In genomic region chr2:173720310-173720709, GRCh38 we compare ENCODE assay signal across 16 cellular contexts.
A peak's percentile ranks its signal among the peaks of the same experiment; 100 is the strongest.
DNase-seq lines count a peak whose midpoint lies in the region; ATAC-seq and TF ChIP-seq lines count a peak whose summit lies in the region.
"Had no signal": no experiment of that assay in that cellular context is flagged by ENCODE, and none has a peak within 500 bp of the region (broad histone marks: within the 10 kb centered on the region; RNA-seq: fewer than 3 reads in every experiment).

No MANE protein-coding gene starts in this region.

- H3K9me3 ChIP-seq in SK-N-SH: no peaks in the 10 kb centered on the region
- H3K9me3 ChIP-seq in osteoblast (ENCODE audit: low read depth, low read length): no peaks in the 10 kb centered on the region
- no peaks in the 10 kb centered on the region for H3K9me3 ChIP-seq in upper lobe of right lung
- H3K9me3 ChIP-seq: SJSA1 had no signal

- CTCF ChIA-PET in SK-N-SH (lab: Yijun Ruan, JAX): no interaction called here

- DNase-seq in SK-N-SH (no peak), RKO (ENCODE audit: low spot score) (peak; percentile 45), fibroblast of gingiva (ENCODE audit: low read depth) (peak; percentile 32), osteoblast (ENCODE audit: insufficient read length, low spot score, missing footprints) (peak; percentile 30), upper lobe of right lung (no peak), activated gamma-delta T cell (lab: John Stamatoyannopoulos, UW) (no peak)
- DNase-seq in activated naive CD4-positive, alpha-beta T cell (lab: John Stamatoyannopoulos, UW): no peak
- DNase-seq: activated CD8-positive, alpha-beta T cell treated with anti-CD3 and anti-CD28 coated beads for 36 hours; hypothalamus; KG1; left cardiac atrium; NCI-H1436 treated with DMSO at 0.1 percent for 48 hours; NCI-H345; stimulated activated naive CD8-positive, alpha-beta T cell treated with anti-CD3 and anti-CD28 coated beads, Interleukin-15, Interleukin-2, amounts not matched to agents 100 U/mL and 50 U/mL, for 24 hours had no signal

- no peak overlapping the region for H3K4me3 ChIP-seq in SK-N-SH (ENCODE audit: low read depth in 2 of 2, low read length in 1 of 2)
- H3K4me3 ChIP-seq in osteoblast (ENCODE audit: insufficient read depth, low read length): no peak overlapping the region
- no peak overlapping the region for H3K4me3 ChIP-seq in upper lobe of right lung
- H3K4me3 ChIP-seq: SJSA1 had no signal

- TF ChIP-seq CTCF in SK-N-SH (IDR thresholded peaks at IDR 0.05) (no peak), osteoblast (IDR thresholded peaks at IDR 0.05; ENCODE audit: extremely low read depth, low read depth, low read length) (peak; percentile 19), upper lobe of right lung (IDR thresholded peaks at IDR 0.05) (no peak)

- ATAC-seq in SK-N-SH treated with all-trans-retinoic acid at 6 μM for 48 hours (0 out of 3 replicates have a peak, but pooled peaks have one; percentile 30), upper lobe of right lung (no peak)
- ATAC-seq: activated CD8-positive, alpha-beta T cell treated with anti-CD3 and anti-CD28 coated beads for 36 hours; stimulated activated naive CD8-positive, alpha-beta T cell treated with anti-CD3 and anti-CD28 coated beads, Interleukin-15, Interleukin-2, amounts not matched to agents 100 U/mL and 50 U/mL, for 24 hours had no signal

- intact Hi-C loops in upper lobe of right lung (cut with DNase I): no loop called here

- TF ChIP-seq EP300 in SK-N-SH (IDR thresholded peaks at IDR 0.05; ENCODE audit: borderline replicate concordance in 1 of 2, low read depth in 1 of 2, low read length in 1 of 2): no peak

- H3K4me2 ChIP-seq in SK-N-SH: no peak overlapping the region
- H3K4me2 ChIP-seq in osteoblast (ENCODE audit: insufficient read depth, low read length): no peak overlapping the region

- POLR2A ChIA-PET in SK-N-SH (lab: Yijun Ruan, JAX): no interaction called here

- H3K79me2 ChIP-seq in SK-N-SH (ENCODE audit: insufficient read depth): no peaks in the 10 kb centered on the region
- no peaks in the 10 kb centered on the region for H3K79me2 ChIP-seq in osteoblast (ENCODE audit: insufficient read depth, low read length)

- H3K27me3 ChIP-seq in SK-N-SH (ENCODE audit: insufficient read depth) (no peaks in the 10 kb centered on the region; the same call in 1 of the 2 replicates), osteoblast (ENCODE audit: insufficient read depth, low read length) (peaks cover 11% of the 10 kb centered on the region), upper lobe of right lung (no peaks in the 10 kb centered on the region)

- H3F3A ChIP-seq in SK-N-SH (replicated peaks; ENCODE audit: insufficient read depth): no peaks in the 10 kb centered on the region

- H4K20me1 ChIP-seq in SK-N-SH (ENCODE audit: insufficient read depth): no peaks in the 10 kb centered on the region
- no peaks in the 10 kb centered on the region for H4K20me1 ChIP-seq in osteoblast (ENCODE audit: insufficient read depth, low read length)

- WGBS in SK-N-SH (ENCODE audit: low lambda C conversion rate): 67% methylated on average over 1 of the region's 1 CpG

- no peak overlapping the region for H3K9ac ChIP-seq in SK-N-SH

- no peak for TF ChIP-seq RAD21 in SK-N-SH (IDR thresholded peaks at IDR 0.05; ENCODE audit: low read length)

- no peaks in the 10 kb centered on the region; a peak in 1 of 4 replicates for H3K4me1 ChIP-seq in SK-N-SH (ENCODE audit: control insufficient read depth in 1 of 2, insufficient read depth in 2 of 2, low read depth in 1 of 2, low read length in 1 of 2)
- no peaks in the 10 kb centered on the region for H3K4me1 ChIP-seq in osteoblast (ENCODE audit: insufficient read depth, low read length)
- no peaks in the 10 kb centered on the region for H3K4me1 ChIP-seq in upper lobe of right lung
- H3K4me1 ChIP-seq: SJSA1 had no signal

- H2AFZ ChIP-seq in SK-N-SH (ENCODE audit: low read depth): no peak overlapping the region
- no peak overlapping the region for H2AFZ ChIP-seq in osteoblast (ENCODE audit: low read length)

- H3K27ac ChIP-seq in SK-N-SH (ENCODE audit: low read depth in 2 of 2, low read length in 1 of 2) (no peak overlapping the region), osteoblast (ENCODE audit: low read depth, low read length) (no peak overlapping the region), upper lobe of right lung (no peak overlapping the region)
- H3K27ac ChIP-seq: SJSA1 had no signal

- H3K36me3 ChIP-seq in SK-N-SH (replicated peaks in 1 of 2; ENCODE audit: control insufficient read depth in 1 of 2, insufficient read depth in 2 of 2, low read length in 1 of 2) (no peaks in the 10 kb centered on the region), osteoblast (ENCODE audit: insufficient read depth, low read length) (no peaks in the 10 kb centered on the region), upper lobe of right lung (no peaks in the 10 kb centered on the region)
- H3K36me3 ChIP-seq: SJSA1 had no signal

- H3K9me2 ChIP-seq in SK-N-SH: no peaks in the 10 kb centered on the region

TF ChIP-seq in SK-N-SH treated with all-trans-retinoic acid at 6 μM for 48 hours, 23 proteins besides CTCF, POLR2A, EP300 and RAD21 (continues in another document):
- no peak for TF ChIP-seq TOX (CRISPR knock-in tag; IDR thresholded peaks at IDR 0.05; ENCODE audit: borderline replicate concordance)
- no peak for TF ChIP-seq ZNF8 (CRISPR knock-in tag; IDR thresholded peaks at IDR 0.05)
- no peak for TF ChIP-seq TSHZ2 (CRISPR knock-in tag; IDR thresholded peaks at IDR 0.05)
- no peak for TF ChIP-seq ZFP3 (CRISPR knock-in tag; IDR thresholded peaks at IDR 0.05)
- no peak for TF ChIP-seq ZNF565 (CRISPR knock-in tag; conservative IDR thresholded peaks at IDR 0.05; ENCODE audit: low read depth)
- TF ChIP-seq BACH2 (CRISPR knock-in tag; IDR thresholded peaks at IDR 0.05; ENCODE audit: borderline replicate concordance): no peak
- no peak for TF ChIP-seq SNAI2 (CRISPR knock-in tag; IDR thresholded peaks at IDR 0.05)
- TF ChIP-seq ISL1 (CRISPR knock-in tag; IDR thresholded peaks at IDR 0.05): no peak
- no peak for TF ChIP-seq ZC3H10 (CRISPR knock-in tag; IDR thresholded peaks at IDR 0.05)
- no peak for TF ChIP-seq RARB (CRISPR knock-in tag; IDR thresholded peaks at IDR 0.05)
- no peak for TF ChIP-seq ESRRG (CRISPR knock-in tag; IDR thresholded peaks at IDR 0.05)

TF ChIP-seq in SK-N-SH, 30 proteins besides CTCF, POLR2A, EP300 and RAD21:
- TF ChIP-seq USF1 (IDR thresholded peaks at IDR 0.05; ENCODE audit: borderline replicate concordance, low read depth) (no peak), ZBTB33 (IDR thresholded peaks at IDR 0.05; ENCODE audit: borderline replicate concordance, low read depth) (no peak), TCF12 (IDR thresholded peaks at IDR 0.05) (no peak)

Comparison
In these comparisons a context has a peak if more than half of its experiments do, and no peak if none do; other contexts are left out.
1. DNase-seq: peak in RKO (single experiment), fibroblast of gingiva (single experiment) and osteoblast (single experiment); none in SK-N-SH (single experiment), upper lobe of right lung (single experiment), activated gamma-delta T cell (single experiment) and activated naive CD4-positive, alpha-beta T cell (0 of 4).